Comparison of ENCODE assay signal across 7 cellular contexts in the genomic region with DNA sequence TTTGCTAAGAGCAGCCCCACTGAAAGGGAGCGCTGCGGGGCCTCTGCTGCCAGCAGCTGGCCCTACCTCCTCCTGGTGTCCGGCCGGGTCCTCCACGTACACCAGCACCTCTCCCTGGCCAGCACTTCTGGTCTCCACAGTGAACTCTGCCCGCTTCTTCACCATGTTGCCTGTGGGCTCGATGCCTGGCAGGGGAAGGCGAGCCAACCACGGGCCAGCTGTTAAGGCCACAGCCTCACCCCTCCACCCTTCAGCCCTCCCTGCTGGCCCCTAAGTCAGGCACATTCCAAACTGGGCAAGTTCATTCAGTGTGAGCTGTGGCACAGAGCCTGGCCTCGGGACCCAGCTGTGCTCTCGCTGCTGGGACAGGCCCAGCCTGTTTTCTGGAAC. TPM values are rescaled to one million over a fixed set of nuclear protein-coding genes. Genes with fewer than 3 reads are reported as not detected.
DNase-seq lines count a peak whose midpoint lies in the region; ATAC-seq and TF ChIP-seq lines count a peak whose summit lies in the region.
"Had no signal": no experiment of that assay in that cellular context is flagged by ENCODE, and none has a peak within 500 bp of the region (broad histone marks: within the 10 kb centered on the region; RNA-seq: fewer than 3 reads in every experiment).

No MANE protein-coding gene starts in this region.

- TF ChIP-seq CTCF in upper lobe of left lung (IDR thresholded peaks at IDR 0.05) (no peak), lower leg skin (IDR thresholded peaks at IDR 0.05) (no peak)

- intact Hi-C loops in lower leg skin (cut with DNase I; ENCODE audit: low total_unique reads): no loop called here

- H3K9me3 Mint-ChIP-seq in activated CD8-positive, alpha-beta memory T cell treated with anti-CD3 and anti-CD28 coated beads, Interleukin-2, amount 10 ng/mL, durations not matched to agents 7 days and 5 days (ENCODE audit: low read depth): no peaks in the 10 kb centered on the region

- no peak for DNase-seq in activated CD8-positive, alpha-beta memory T cell treated with anti-CD3 and anti-CD28 coated beads, Interleukin-2, amount 10 ng/mL, durations not matched to agents 7 days and 5 days
- no peak for DNase-seq in activated CD8-positive, alpha-beta memory T cell treated with anti-CD3 and anti-CD28 coated beads, Interleukin-2, amount 50 U/mL, for 4 hours
- DNase-seq in upper lobe of left lung (peak in 1 of 2 donors; percentile 39), lower leg skin (ENCODE audit: low spot score in 2 of 2) (no peak)
- DNase-seq: ovary had no signal

- TF ChIP-seq EP300 in upper lobe of left lung (IDR thresholded peaks at IDR 0.05): no peak

- peaks cover 7 to 63% (median 54%) of the 10 kb centered on the region in 4 donors for H3K36me3 ChIP-seq in upper lobe of left lung
- H3K36me3 ChIP-seq: ovary had no signal

- TF ChIP-seq POLR2A in upper lobe of left lung (IDR thresholded peaks at IDR 0.05) (no peak), lower leg skin (IDR thresholded peaks at IDR 0.05) (no peak)

- CTCF ChIA-PET in activated CD8-positive, alpha-beta memory T cell treated with anti-CD3 and anti-CD28 coated beads, Interleukin-2, amount 10 ng/mL, durations not matched to agents 7 days and 5 days (lab: Charles Lee): interaction anchor here (1.4 kb wide), 1 partner anchor 16 kb away, joined by 5 read pairs; no protein-coding TSS in a partner anchor

- peaks cover 38% of the 10 kb centered on the region for H3K4me1 Mint-ChIP-seq in activated CD8-positive, alpha-beta memory T cell treated with anti-CD3 and anti-CD28 coated beads, Interleukin-2, amount 10 ng/mL, durations not matched to agents 7 days and 5 days

- no peak for ATAC-seq in activated CD8-positive, alpha-beta memory T cell treated with anti-CD3 and anti-CD28 coated beads, Interleukin-2, amount 10 ng/mL, durations not matched to agents 7 days and 5 days
- ATAC-seq in upper lobe of left lung (ENCODE audit: low FRiP score in 2 of 2): no peak
- no peak for ATAC-seq in GM18517 (IDR thresholded peaks at IDR 0.05; ENCODE audit: unreplicated experiment)

- peaks cover 14 to 34% (median 15%) of the 10 kb centered on the region in 4 donors for H3K4me1 ChIP-seq in upper lobe of left lung

- H3K27me3 ChIP-seq in layer of hippocampus (ENCODE audit: control insufficient read depth, insufficient read depth, low read length) (no peaks in the 10 kb centered on the region), upper lobe of left lung (no peaks in the 10 kb centered on the region)
- H3K27me3 ChIP-seq: ovary had no signal

- WGBS in upper lobe of left lung, 2 donors: 83% methylated on average over 11 of the region's 11 CpGs; no CpG with 5 or more reads in 1 of the 2 donors
- 27 to 87% methylated on average over 8 to 11 of the region's 11 CpGs for WGBS in lower leg skin, 2 donors

- no peaks in the 10 kb centered on the region for H3K27me3 Mint-ChIP-seq in activated CD8-positive, alpha-beta memory T cell treated with anti-CD3 and anti-CD28 coated beads, Interleukin-2, amount 10 ng/mL, durations not matched to agents 7 days and 5 days

- peaks cover 42% of the 10 kb centered on the region for H3K36me3 Mint-ChIP-seq in activated CD8-positive, alpha-beta memory T cell treated with anti-CD3 and anti-CD28 coated beads, Interleukin-2, amount 10 ng/mL, durations not matched to agents 7 days and 5 days

- H3K27ac ChIP-seq in layer of hippocampus (ENCODE audit: low read depth, low read length) (peak overlapping the region; percentile 85), upper lobe of left lung (peak overlapping the region in 3 of 4 donors; percentile 27 to 95 (median 89))

- H3K9me3 ChIP-seq in upper lobe of left lung: peaks cover 0 to 11% (median 0%) of the 10 kb centered on the region in 4 donors
- H3K9me3 ChIP-seq: ovary had no signal

- H3K27ac Mint-ChIP-seq in activated CD8-positive, alpha-beta memory T cell treated with anti-CD3 and anti-CD28 coated beads, Interleukin-2, amount 10 ng/mL, durations not matched to agents 7 days and 5 days: peak overlapping the region; percentile 56

- no peak overlapping the region for H3K4me3 Mint-ChIP-seq in activated CD8-positive, alpha-beta memory T cell treated with anti-CD3 and anti-CD28 coated beads, Interleukin-2, amount 10 ng/mL, durations not matched to agents 7 days and 5 days

- H3K4me3 ChIP-seq in upper lobe of left lung (no peak overlapping the region), lower leg skin (ENCODE audit: low read depth, poor library complexity, severe bottlenecking) (no peak overlapping the region)
- H3K4me3 ChIP-seq: ovary had no signal

RNA-seq across cellular contexts. Expression of gene FLNA, which starts 7.8 kb away (rescaled TPM):
- 1,000 to 10,000 TPM; 1,602 to 2,011 TPM for total RNA-seq in activated CD8-positive, alpha-beta memory T cell treated with anti-CD3 and anti-CD28 coated beads, Interleukin-2, amount 10 ng/mL, durations not matched to agents 7 days and 5 days
- total RNA-seq in upper lobe of left lung (1,000 to 10,000 TPM in 5 of 6 donors, 100 to 1,000 TPM in 1; 800 to 1,760 (median 1,298) TPM), lower leg skin (100 to 1,000 TPM; 278 to 636 (median 365) TPM)

RNA-seq across cellular contexts. Expression of gene EMD, which starts 12.4 kb away (rescaled TPM):
- total RNA-seq in activated CD8-positive, alpha-beta memory T cell treated with anti-CD3 and anti-CD28 coated beads, Interleukin-2, amount 10 ng/mL, durations not matched to agents 7 days and 5 days: 10 to 100 TPM; 64.6 to 70.2 TPM
- total RNA-seq in upper lobe of left lung (10 to 100 TPM; 42.3 to 60.8 (median 53.6) TPM), lower leg skin (10 to 100 TPM; 43.4 to 67.0 (median 52.1) TPM)

RNA-seq across cellular contexts. Expression of gene RPL10, which starts 31.5 kb away (rescaled TPM):
- total RNA-seq in activated CD8-positive, alpha-beta memory T cell treated with anti-CD3 and anti-CD28 coated beads, Interleukin-2, amount 10 ng/mL, durations not matched to agents 7 days and 5 days: 1,000 to 10,000 TPM; 2,013 to 2,356 TPM
- total RNA-seq in upper lobe of left lung: 1,000 to 10,000 TPM; 1,246 to 5,225 (median 2,943) TPM
- 1,000 to 10,000 TPM; 3,266 to 8,500 (median 5,564) TPM for total RNA-seq in lower leg skin

RNA-seq across cellular contexts. Expression of gene DNASE1L1, which starts 42.4 kb away (rescaled TPM):
- 10 to 100 TPM; 18.4 to 19.6 TPM for total RNA-seq in activated CD8-positive, alpha-beta memory T cell treated with anti-CD3 and anti-CD28 coated beads, Interleukin-2, amount 10 ng/mL, durations not matched to agents 7 days and 5 days
- total RNA-seq in upper lobe of left lung (10 to 100 TPM; 18.9 to 55.5 (median 48.2) TPM), lower leg skin (10 to 100 TPM; 10.5 to 28.5 (median 16.9) TPM)

RNA-seq across cellular contexts. Expression of gene TAFAZZIN, which starts 44.7 kb away (rescaled TPM):
- 10 to 100 TPM; 77.1 to 90.2 TPM for total RNA-seq in activated CD8-positive, alpha-beta memory T cell treated with anti-CD3 and anti-CD28 coated beads, Interleukin-2, amount 10 ng/mL, durations not matched to agents 7 days and 5 days
- total RNA-seq in upper lobe of left lung: 100 to 1,000 TPM in 2 of 6 donors, 10 to 100 TPM in 4; 39.1 to 228 (median 49.9) TPM
- total RNA-seq in lower leg skin: 10 to 100 TPM; 34.1 to 89.6 (median 49.0) TPM
